2 cellular contexts compared by ENCODE assay signal in genomic region chr7:154150656-154151055, GRCh38.
DNase-seq lines count a peak whose midpoint lies in the region; TF ChIP-seq lines count a peak whose summit lies in the region.
"Not testable (repeated sequence)": the region's sequence is repeated elsewhere in the genome, so short reads cannot be mapped to it uniquely, and the experiment has no call there.

No MANE protein-coding gene starts in this region.

- H3K27ac Mint-ChIP-seq in osteocyte (ENCODE audit: unreplicated experiment): not testable (repeated sequence)
- peak overlapping the region; percentile 31 for H3K27ac Mint-ChIP-seq in progenitor cell of endocrine pancreas

- not testable (repeated sequence) for H3K4me3 Mint-ChIP-seq in osteocyte (ENCODE audit: unreplicated experiment); progenitor cell of endocrine pancreas (ENCODE audit: low read depth)

- H3K4me1 Mint-ChIP-seq in osteocyte (ENCODE audit: unreplicated experiment); progenitor cell of endocrine pancreas (ENCODE audit: low read depth): not testable (repeated sequence)

- not testable (repeated sequence) for H3K27me3 Mint-ChIP-seq in osteocyte (ENCODE audit: unreplicated experiment); progenitor cell of endocrine pancreas

- H3K9me3 Mint-ChIP-seq in osteocyte (ENCODE audit: unreplicated experiment); progenitor cell of endocrine pancreas (ENCODE audit: low read depth): not testable (repeated sequence)

- peak; percentile 54 for DNase-seq in osteocyte (ENCODE audit: extremely low spot score, unreplicated experiment)
- not testable (repeated sequence) for DNase-seq in progenitor cell of endocrine pancreas (ENCODE audit: low spot score, unreplicated experiment)

- not testable (repeated sequence) for H3K36me3 Mint-ChIP-seq in osteocyte (ENCODE audit: unreplicated experiment); progenitor cell of endocrine pancreas (ENCODE audit: insufficient read depth)

- not testable (repeated sequence) for TF ChIP-seq CTCF in osteocyte (IDR thresholded peaks at IDR 0.05); progenitor cell of endocrine pancreas (IDR thresholded peaks at IDR 0.05; ENCODE audit: unreplicated experiment)
